Comparison of ENCODE assay signal across 20 cellular contexts in genomic region chr7:107932851-107933250, GRCh38. TPM values are rescaled to one million over a fixed set of nuclear protein-coding genes. Genes with fewer than 3 reads are reported as not detected.
DNase-seq lines count a peak whose midpoint lies in the region; ATAC-seq and TF ChIP-seq lines count a peak whose summit lies in the region.
"Had no signal": no experiment of that assay in that cellular context is flagged by ENCODE, and none has a peak within 500 bp of the region (broad histone marks: within the 10 kb centered on the region; RNA-seq: fewer than 3 reads in every experiment).

No MANE protein-coding gene starts in this region.

- no peak overlapping the region for H2AFZ ChIP-seq in GM23338
- H2AFZ ChIP-seq in neural progenitor cell (replicated peaks): no peak overlapping the region

- H3K27me3 ChIP-seq in GM23338 (ENCODE audit: insufficient read depth): no peaks in the 10 kb centered on the region
- H3K27me3 ChIP-seq in neural progenitor cell: no peaks in the 10 kb centered on the region
- H3K27me3 ChIP-seq: spleen had no signal

- H3F3A ChIP-seq in GM23338 (replicated peaks; ENCODE audit: low read depth): no peaks in the 10 kb centered on the region; the same call in 1 of the 2 replicates
- H3F3A ChIP-seq in neural progenitor cell (ENCODE audit: low read depth): peaks cover 52% of the 10 kb centered on the region

- H3K9me2 ChIP-seq in GM23338 (ENCODE audit: insufficient read depth): no peaks in the 10 kb centered on the region

- H3K4me2 ChIP-seq in GM23338 (peak overlapping the region; percentile 36), neural progenitor cell (peak overlapping the region; percentile 66)

- ATAC-seq in GM23338: peak; percentile 86
- ATAC-seq in T-helper 17 cell: no peak
- ATAC-seq in HG03175 (IDR thresholded peaks at IDR 0.05; ENCODE audit: unreplicated experiment): no peak

- H3K4me3 Mint-ChIP-seq in GM23338 (peak overlapping the region; percentile 47), T-helper 17 cell (peak overlapping the region; percentile 16), neural progenitor cell (no peak overlapping the region)
- H3K4me3 Mint-ChIP-seq: activated CD4-positive, alpha-beta T cell treated with anti-CD3 and anti-CD28 coated beads, Interleukin-2, amount 10 ng/mL, durations not matched to agents 7 days and 5 days; naive B cell had no signal

- H3K4me1 ChIP-seq in GM23338 (ENCODE audit: insufficient read depth): peaks cover 53% of the 10 kb centered on the region
- H3K4me1 ChIP-seq in neural progenitor cell: peaks cover 43% of the 10 kb centered on the region

- peak overlapping the region; percentile 73; the same call in 1 of the 2 replicates for H3K27ac Mint-ChIP-seq in GM23338
- peak overlapping the region; percentile 16 for H3K27ac Mint-ChIP-seq in T-helper 17 cell
- H3K27ac Mint-ChIP-seq in neural progenitor cell: peak overlapping the region; percentile 13

- H4K20me1 ChIP-seq in GM23338 (replicated peaks; ENCODE audit: insufficient read depth): no peaks in the 10 kb centered on the region
- H4K20me1 ChIP-seq in neural progenitor cell (ENCODE audit: low read depth): peaks cover 13% of the 10 kb centered on the region

- H3K27ac ChIP-seq in GM23338 (ENCODE audit: low read depth) (peak overlapping the region; percentile 91), neural progenitor cell (peak overlapping the region; percentile 97), coronary artery (no peak overlapping the region)
- H3K27ac ChIP-seq: C4-2B, psoas muscle had no signal

- H3K4me1 Mint-ChIP-seq in GM23338: peaks cover 63% of the 10 kb centered on the region
- peaks cover 12% of the 10 kb centered on the region for H3K4me1 Mint-ChIP-seq in T-helper 17 cell
- H3K4me1 Mint-ChIP-seq in neural progenitor cell: peaks cover 41% of the 10 kb centered on the region
- H3K4me1 Mint-ChIP-seq: activated CD4-positive, alpha-beta T cell treated with anti-CD3 and anti-CD28 coated beads, Interleukin-2, amount 10 ng/mL, durations not matched to agents 7 days and 5 days; naive B cell had no signal

- peak; percentile 88 for DNase-seq in GM23338 (ENCODE audit: low spot score)
- no peak for DNase-seq in T-helper 17 cell
- DNase-seq in iPS DF 19.7 (ENCODE audit: low read depth, low spot score): peak; percentile 80
- peak; percentile 71 for DNase-seq in neural progenitor cell (ENCODE audit: low spot score)
- DNase-seq in stimulated activated CD4-positive, alpha-beta T cell treated with anti-CD3 and anti-CD28 coated beads, Interleukin-2, amount 100 ng/mL, for 24 hours: no peak
- no peak for DNase-seq in coronary artery (ENCODE audit: low spot score)
- DNase-seq in NCI-H2196 treated with DMSO at 0.1 percent for 48 hours (lab: John Stamatoyannopoulos, UW; ENCODE audit: unreplicated experiment): no peak
- DNase-seq: activated CD4-positive, alpha-beta T cell treated with anti-CD3 and anti-CD28 coated beads, Interleukin-2, amount 10 ng/mL, durations not matched to agents 7 days and 5 days; activated naive CD4-positive, alpha-beta T cell treated with Interleukin-2 at 50 U/mL for 16 hours; aorta; DMS153; naive B cell; NCI-H1694; NCI-H446; NK-92 treated with Interleukin-12 subunit alpha and Interleukin-12 subunit beta, amount 100 ng/mL, for 24 hours; spleen; SW 1271 had no signal

- H3K9ac ChIP-seq in neural progenitor cell: no peak overlapping the region

- no peaks in the 10 kb centered on the region for H3K79me2 ChIP-seq in GM23338 (replicated peaks; ENCODE audit: insufficient read depth)
- no peaks in the 10 kb centered on the region for H3K79me2 ChIP-seq in neural progenitor cell (ENCODE audit: low read depth)

- H3K27me3 Mint-ChIP-seq in GM23338 (ENCODE audit: insufficient read depth, low read depth, poor library complexity) (peaks cover 12% of the 10 kb centered on the region), T-helper 17 cell (no peaks in the 10 kb centered on the region), neural progenitor cell (ENCODE audit: insufficient read depth, low read depth) (no peaks in the 10 kb centered on the region)
- H3K27me3 Mint-ChIP-seq: activated CD4-positive, alpha-beta T cell treated with anti-CD3 and anti-CD28 coated beads, Interleukin-2, amount 10 ng/mL, durations not matched to agents 7 days and 5 days; naive B cell had no signal

- H3K36me3 Mint-ChIP-seq in GM23338 (ENCODE audit: low read depth): peaks cover 33% of the 10 kb centered on the region
- no peaks in the 10 kb centered on the region for H3K36me3 Mint-ChIP-seq in T-helper 17 cell (ENCODE audit: low read depth)
- peaks cover 20% of the 10 kb centered on the region for H3K36me3 Mint-ChIP-seq in neural progenitor cell
- H3K36me3 Mint-ChIP-seq: naive B cell had no signal

- H3K4me3 ChIP-seq in GM23338 (peak overlapping the region; percentile 16), neural progenitor cell (peak overlapping the region; percentile 19), coronary artery (no peak overlapping the region)
- H3K4me3 ChIP-seq: psoas muscle, spleen had no signal

- H3K9me3 ChIP-seq in T-helper 17 cell (ENCODE audit: control insufficient read depth, low read length, poor library complexity, severe bottlenecking): no peaks in the 10 kb centered on the region
- H3K9me3 ChIP-seq in neural progenitor cell (ENCODE audit: low read depth): no peaks in the 10 kb centered on the region
- H3K9me3 ChIP-seq: psoas muscle, spleen had no signal

- H3K9me3 Mint-ChIP-seq in GM23338: no peaks in the 10 kb centered on the region
- no peaks in the 10 kb centered on the region for H3K9me3 Mint-ChIP-seq in neural progenitor cell
- H3K9me3 Mint-ChIP-seq: activated CD4-positive, alpha-beta T cell treated with anti-CD3 and anti-CD28 coated beads, Interleukin-2, amount 10 ng/mL, durations not matched to agents 7 days and 5 days; naive B cell had no signal

- H3K36me3 ChIP-seq in GM23338 (ENCODE audit: insufficient read depth) (no peaks in the 10 kb centered on the region; the same call in 1 of the 2 replicates), neural progenitor cell (peaks cover 9% of the 10 kb centered on the region)

- TF ChIP-seq CTCF in GM23338 (conservative IDR thresholded peaks at IDR 0.05; ENCODE audit: low read depth in 2 of 2): no peak
- TF ChIP-seq CTCF in neural progenitor cell (IDR thresholded peaks at IDR 0.05): no peak
- TF ChIP-seq CTCF in coronary artery (IDR thresholded peaks at IDR 0.05): no peak

TF ChIP-seq in GM23338, 12 proteins besides CTCF, POLR2A, EP300 and RAD21:
- TF ChIP-seq NANOG (IDR thresholded peaks at IDR 0.05; ENCODE audit: borderline replicate concordance): peak; percentile 95
- TF ChIP-seq REST (IDR thresholded peaks at IDR 0.05; ENCODE audit: unreplicated experiment): no peak

RNA-seq across cellular contexts. Expression of gene DLD, which starts 41.9 kb away (rescaled TPM):
- 68.6 and 76.2 TPM in 2 replicates for total RNA-seq in GM23338 (2014; rRNA removed; shearing (Covaris generic))
- 28.8 and 38.1 TPM in 2 replicates for polyA plus RNA-seq in GM23338 (2016; fragmentation: Nextera tagmentation; extraction: Ambion mirVana)
- total RNA-seq in T-helper 17 cell (10 to 100 TPM; 49.4 to 64.5 TPM), neural progenitor cell (ENCODE audit: low replicate concordance) (136 and 186 TPM in 2 replicates)

Comparison
In these comparisons a context has a peak if more than half of its experiments do, and no peak if none do; other contexts are left out.
1. DNase-seq: peak in GM23338 (single experiment), iPS DF 19.7 (single experiment) and neural progenitor cell (single experiment); none in T-helper 17 cell (0 of 3), stimulated activated CD4-positive, alpha-beta T cell treated with anti-CD3 and anti-CD28 coated beads, Interleukin-2, amount 100 ng/mL, for 24 hours (0 of 2), coronary artery (single experiment) and NCI-H2196 treated with DMSO at 0.1 percent for 48 hours (single experiment).
2. H3K27ac ChIP-seq: peak in GM23338 (single experiment) and neural progenitor cell (single experiment); none in coronary artery (0 of 2).
3. H3K27ac Mint-ChIP-seq: peak in every context shown above with its lines; median percentile 73 in GM23338; 16 in T-helper 17 cell; 13 in neural progenitor cell.